ENCODE assay signal across 18 cellular contexts in the genomic region with DNA sequence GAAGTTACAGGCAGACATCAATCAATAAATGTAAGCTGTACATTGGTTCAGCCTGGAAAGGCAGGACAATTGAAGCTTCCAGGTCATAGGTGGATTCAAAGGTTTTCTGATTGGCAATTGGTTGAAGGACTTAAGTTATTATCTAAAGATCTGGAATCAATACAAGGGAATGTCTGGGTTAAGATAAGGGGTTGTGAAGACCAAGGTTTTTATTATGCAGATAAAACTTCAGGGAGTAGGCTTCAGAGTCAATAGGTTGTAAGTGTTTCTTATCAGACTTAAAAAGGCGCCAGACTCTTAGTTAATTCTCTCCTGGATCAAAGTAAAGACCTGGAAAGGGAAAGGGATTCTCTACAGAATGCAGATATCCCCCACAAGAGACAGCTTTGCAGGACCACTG.
DNase-seq lines count a peak whose midpoint lies in the region; ATAC-seq and TF ChIP-seq lines count a peak whose summit lies in the region.
"Had no signal": no experiment of that assay in that cellular context is flagged by ENCODE, and none has a peak within 500 bp of the region (broad histone marks: within the 10 kb centered on the region; RNA-seq: fewer than 3 reads in every experiment).

No MANE protein-coding gene starts in this region.

- H3K4me3 ChIP-seq in endodermal cell (ENCODE audit: low read length) = no peak overlapping the region
- H3K4me3 ChIP-seq: A549; BLaER1 treated with 17β-estradiol and CSF1 and Interleukin-3, amounts not matched to agents 10 nM and 100 nM had no signal

- H3K9me3 ChIP-seq in endodermal cell (ENCODE audit: control insufficient read depth, low read length) = peaks cover 82% of the 10 kb centered on the region
- H3K9me3 ChIP-seq: A549; BLaER1 treated with 17β-estradiol and CSF1 and Interleukin-3, amounts not matched to agents 10 nM and 100 nM; Caco-2 had no signal

- no peak for ATAC-seq in activated naive CD4-positive, alpha-beta T cell treated with anti-CD3 and anti-CD28 coated beads, Interleukin-2, amount 50 U/mL, for 72 hours
- no peak for ATAC-seq in stimulated activated naive B cell treated with anti-CD40 and anti-IgM and Interleukin-4, amounts not matched to agents 10 μg/mL and 1 μg/mL and 100 μg/mL, for 72 hours (replicated peaks)
- ATAC-seq in HG02884 (IDR thresholded peaks at IDR 0.05; ENCODE audit: unreplicated experiment) = no peak
- ATAC-seq: A549; CD8-positive, alpha-beta T cell had no signal

- H3K4me1 Mint-ChIP-seq in activated naive CD4-positive, alpha-beta T cell treated with anti-CD3 and anti-CD28 coated beads, Interleukin-2, amount 10 ng/mL, durations not matched to agents 7 days and 5 days = no peaks in the 10 kb centered on the region
- H3K4me1 Mint-ChIP-seq in endodermal cell = peaks cover 10% of the 10 kb centered on the region
- H3K4me1 Mint-ChIP-seq in stimulated activated naive B cell treated with anti-CD40 and anti-IgM and Interleukin-4, amounts not matched to agents 10 μg/mL and 1 μg/mL and 100 μg/mL, for 72 hours = peaks cover 4 to 9% of the 10 kb centered on the region in 2 donors

- H3K27me3 ChIP-seq in endodermal cell (ENCODE audit: control insufficient read depth, insufficient read depth, low read length, poor library complexity, severe bottlenecking) = no peaks in the 10 kb centered on the region
- H3K27me3 ChIP-seq: BLaER1 treated with 17β-estradiol and CSF1 and Interleukin-3, amounts not matched to agents 10 nM and 100 nM had no signal

- H3K36me3 ChIP-seq in endodermal cell (ENCODE audit: control insufficient read depth, insufficient read depth, low read length) = no peaks in the 10 kb centered on the region
- H3K36me3 ChIP-seq: BLaER1 treated with 17β-estradiol and CSF1 and Interleukin-3, amounts not matched to agents 10 nM and 100 nM had no signal

- WGBS in endodermal cell (ENCODE audit: insufficient coverage in 1 of 2, insufficient read length in 1 of 2), 2 experiments = 58% methylated on average over 1 of the region's 1 CpG; no CpG with 5 or more reads in 1 of the 2 experiments

- no peak overlapping the region for H3K4me3 Mint-ChIP-seq in activated naive CD4-positive, alpha-beta T cell treated with anti-CD3 and anti-CD28 coated beads, Interleukin-2, amount 10 ng/mL, durations not matched to agents 7 days and 5 days
- H3K4me3 Mint-ChIP-seq in endodermal cell = no peak overlapping the region
- H3K4me3 Mint-ChIP-seq in stimulated activated naive B cell treated with anti-CD40 and anti-IgM and Interleukin-4, amounts not matched to agents 10 μg/mL and 1 μg/mL and 100 μg/mL, for 72 hours = no peak overlapping the region
- H3K4me3 Mint-ChIP-seq: B cell; CD4-positive, alpha-beta T cell; CD8-positive, alpha-beta T cell had no signal

- peak overlapping the region; percentile 64 for H3K27ac Mint-ChIP-seq in activated naive CD4-positive, alpha-beta T cell treated with anti-CD3 and anti-CD28 coated beads, Interleukin-2, amount 10 ng/mL, durations not matched to agents 7 days and 5 days
- H3K27ac Mint-ChIP-seq in activated naive CD4-positive, alpha-beta T cell treated with anti-CD3 and anti-CD28 coated beads, Interleukin-2, amount 50 U/mL, for 72 hours = no peak overlapping the region
- peak overlapping the region; percentile 61 for H3K27ac Mint-ChIP-seq in endodermal cell
- peak overlapping the region; percentile 38 for H3K27ac Mint-ChIP-seq in stimulated activated naive B cell treated with anti-CD40 and anti-IgM and Interleukin-4, amounts not matched to agents 10 μg/mL and 1 μg/mL and 100 μg/mL, for 72 hours
- H3K27ac Mint-ChIP-seq: B cell; CD4-positive, alpha-beta T cell; CD8-positive, alpha-beta T cell had no signal

- no peak overlapping the region for H3K27ac ChIP-seq in endodermal cell (ENCODE audit: low read depth, low read length)
- H3K27ac ChIP-seq: 22Rv1; A549; BLaER1 treated with 17β-estradiol and CSF1 and Interleukin-3, amounts not matched to agents 10 nM and 100 nM; C4-2B had no signal

- CTCF ChIA-PET in activated naive CD4-positive, alpha-beta T cell treated with anti-CD3 and anti-CD28 coated beads, Interleukin-2, amount 10 ng/mL, durations not matched to agents 7 days and 5 days (lab: Charles Lee) = no interaction called here

- DNase-seq in activated naive CD4-positive, alpha-beta T cell treated with anti-CD3 and anti-CD28 coated beads, Interleukin-2, amount 10 ng/mL, durations not matched to agents 7 days and 5 days = no peak
- DNase-seq in activated naive CD4-positive, alpha-beta T cell treated with anti-CD3 and anti-CD28 coated beads, Interleukin-2, amount 50 U/mL, for 72 hours (ENCODE audit: low spot score in 2 of 2) = no peak
- DNase-seq in endodermal cell = no peak
- no peak for DNase-seq in stimulated activated naive B cell treated with anti-CD40 and anti-IgM and Interleukin-4, amounts not matched to agents 10 μg/mL and 1 μg/mL and 100 μg/mL, for 72 hours
- no peak for DNase-seq in SIG-M5 treated with dmso at 0.1 percent for 504 hours (lab: John Stamatoyannopoulos, UW; ENCODE audit: unreplicated experiment)
- DNase-seq: AML-193; Caco-2; Calu3; CD4-positive, alpha-beta T cell; CD8-positive, alpha-beta T cell; DMS79 treated with DMSO at 0.1 percent for 48 hours; GF-D8 had no signal

- no peak overlapping the region for H3K9ac ChIP-seq in endodermal cell (ENCODE audit: extremely low read depth, low read length, poor library complexity, severe bottlenecking)
- H3K9ac ChIP-seq: BLaER1 treated with 17β-estradiol and CSF1 and Interleukin-3, amounts not matched to agents 10 nM and 100 nM had no signal

- H3K9me3 Mint-ChIP-seq in activated naive CD4-positive, alpha-beta T cell treated with anti-CD3 and anti-CD28 coated beads, Interleukin-2, amount 10 ng/mL, durations not matched to agents 7 days and 5 days = no peaks in the 10 kb centered on the region
- no peaks in the 10 kb centered on the region for H3K9me3 Mint-ChIP-seq in activated naive CD4-positive, alpha-beta T cell treated with anti-CD3 and anti-CD28 coated beads, Interleukin-2, amount 50 U/mL, for 72 hours
- peaks cover 46% of the 10 kb centered on the region for H3K9me3 Mint-ChIP-seq in endodermal cell
- no peaks in the 10 kb centered on the region for H3K9me3 Mint-ChIP-seq in stimulated activated naive B cell treated with anti-CD40 and anti-IgM and Interleukin-4, amounts not matched to agents 10 μg/mL and 1 μg/mL and 100 μg/mL, for 72 hours
- H3K9me3 Mint-ChIP-seq: CD4-positive, alpha-beta T cell; CD8-positive, alpha-beta T cell had no signal

- no peak for TF ChIP-seq CTCF in endodermal cell (conservative IDR thresholded peaks at IDR 0.05)

- H3K4me1 ChIP-seq in endodermal cell (ENCODE audit: control insufficient read depth, insufficient read depth, low read length) = no peaks in the 10 kb centered on the region
- H3K4me1 ChIP-seq: A549; BLaER1 treated with 17β-estradiol and CSF1 and Interleukin-3, amounts not matched to agents 10 nM and 100 nM had no signal

- H3K36me3 Mint-ChIP-seq in activated naive CD4-positive, alpha-beta T cell treated with anti-CD3 and anti-CD28 coated beads, Interleukin-2, amount 10 ng/mL, durations not matched to agents 7 days and 5 days = no peaks in the 10 kb centered on the region
- H3K36me3 Mint-ChIP-seq in activated naive CD4-positive, alpha-beta T cell treated with anti-CD3 and anti-CD28 coated beads, Interleukin-2, amount 50 U/mL, for 72 hours = no peaks in the 10 kb centered on the region
- peaks cover 2% of the 10 kb centered on the region for H3K36me3 Mint-ChIP-seq in endodermal cell (ENCODE audit: low read depth)
- H3K36me3 Mint-ChIP-seq in stimulated activated naive B cell treated with anti-CD40 and anti-IgM and Interleukin-4, amounts not matched to agents 10 μg/mL and 1 μg/mL and 100 μg/mL, for 72 hours = no peaks in the 10 kb centered on the region
- H3K36me3 Mint-ChIP-seq: CD8-positive, alpha-beta T cell had no signal

- H3K27me3 Mint-ChIP-seq in activated naive CD4-positive, alpha-beta T cell treated with anti-CD3 and anti-CD28 coated beads, Interleukin-2, amount 10 ng/mL, durations not matched to agents 7 days and 5 days = peaks cover 5% of the 10 kb centered on the region
- H3K27me3 Mint-ChIP-seq in endodermal cell (ENCODE audit: insufficient read depth) = peaks cover 3% of the 10 kb centered on the region
- peaks cover 0 to 4% of the 10 kb centered on the region in 2 donors for H3K27me3 Mint-ChIP-seq in stimulated activated naive B cell treated with anti-CD40 and anti-IgM and Interleukin-4, amounts not matched to agents 10 μg/mL and 1 μg/mL and 100 μg/mL, for 72 hours
- H3K27me3 Mint-ChIP-seq: B cell; CD4-positive, alpha-beta T cell had no signal

Comparison
In these comparisons a context has a peak if more than half of its experiments do, and no peak if none do; other contexts are left out.
1. H3K27ac Mint-ChIP-seq: peak in activated naive CD4-positive, alpha-beta T cell treated with anti-CD3 and anti-CD28 coated beads, Interleukin-2, amount 10 ng/mL, durations not matched to agents 7 days and 5 days (single experiment), endodermal cell (single experiment) and stimulated activated naive B cell treated with anti-CD40 and anti-IgM and Interleukin-4, amounts not matched to agents 10 μg/mL and 1 μg/mL and 100 μg/mL, for 72 hours (single experiment); none in activated naive CD4-positive, alpha-beta T cell treated with anti-CD3 and anti-CD28 coated beads, Interleukin-2, amount 50 U/mL, for 72 hours (0 of 2).